Comparison of ENCODE assay signal across 19 cellular contexts in genomic region chr1:102071451-102071850, GRCh38.
A peak's percentile ranks its signal among the peaks of the same experiment; 100 is the strongest.
DNase-seq lines count a peak whose midpoint lies in the region; ATAC-seq and TF ChIP-seq lines count a peak whose summit lies in the region.
"Had no signal": no experiment of that assay in that cellular context is flagged by ENCODE, and none has a peak within 500 bp of the region (broad histone marks: within the 10 kb centered on the region; RNA-seq: fewer than 3 reads in every experiment).

No MANE protein-coding gene starts in this region.

- no peak overlapping the region for H3K27ac ChIP-seq in A673 (ENCODE audit: low read depth, low read length, poor library complexity, severe bottlenecking)
- no peak overlapping the region for H3K27ac ChIP-seq in mesenchymal stem cell (ENCODE audit: low read length, poor library complexity, severe bottlenecking)
- H3K27ac ChIP-seq: A549, BLaER1, C4-2B had no signal

- H2BK120ac ChIP-seq in mesenchymal stem cell (ENCODE audit: low read depth, low read length) = no peak overlapping the region

- H3K4me2 ChIP-seq in mesenchymal stem cell (ENCODE audit: low read length, poor library complexity, severe bottlenecking) = no peak overlapping the region
- H3K4me2 ChIP-seq: A549, BLaER1, GM23338 had no signal

- DNase-seq in A673 (ENCODE audit: low spot score) = peak; percentile 53
- DNase-seq in NCI-H446 treated with DMSO at 0.1 percent for 48 hours (lab: John Stamatoyannopoulos, UW) = peak; percentile 40
- DNase-seq in cerebellar cortex (ENCODE audit: low spot score) = peak; percentile 13
- DNase-seq in DMS114 treated with DMSO at 0.1 percent for 48 hours (lab: John Stamatoyannopoulos, UW; ENCODE audit: unreplicated experiment) = no peak
- DNase-seq in mesenchymal stem cell = no peak
- DNase-seq: 8988T; Caco-2; CD4-positive, CD25-positive, alpha-beta regulatory T cell; CD8-positive, alpha-beta T cell; DMS79; EL; GF-D8; HFFc6 had no signal

- no peak for ATAC-seq in HG03521 (IDR thresholded peaks at IDR 0.05; ENCODE audit: unreplicated experiment)
- ATAC-seq: A549; CD8-positive, alpha-beta T cell; GM23338 had no signal

- no peak overlapping the region for H3K4ac ChIP-seq in mesenchymal stem cell (ENCODE audit: low read depth in 1 of 2, low read length in 2 of 2)

- H2AK5ac ChIP-seq in mesenchymal stem cell (ENCODE audit: low read length, severe bottlenecking) = no peak overlapping the region

- no peak overlapping the region for H4K91ac ChIP-seq in mesenchymal stem cell (ENCODE audit: low read length)

- no peak for TF ChIP-seq CTCF in A673 (conservative IDR thresholded peaks at IDR 0.05; ENCODE audit: low read depth, low read length)

- no peaks in the 10 kb centered on the region for H3K36me3 ChIP-seq in A673 (ENCODE audit: insufficient read depth, low read length, poor library complexity, severe bottlenecking)
- no peaks in the 10 kb centered on the region for H3K36me3 ChIP-seq in mesenchymal stem cell (ENCODE audit: control insufficient read depth in 1 of 2, insufficient read depth in 2 of 2, low read depth in 1 of 2, low read length in 2 of 2)
- H3K36me3 ChIP-seq: BLaER1, HAP-1 had no signal

- H2BK12ac ChIP-seq in mesenchymal stem cell (ENCODE audit: low read length in 2 of 2) = no peak overlapping the region

- H3K79me1 ChIP-seq in mesenchymal stem cell (replicated peaks; ENCODE audit: low read length, poor library complexity, severe bottlenecking) = no peaks in the 10 kb centered on the region

- peaks cover 29% of the 10 kb centered on the region for H3K4me1 ChIP-seq in A673 (ENCODE audit: insufficient read depth, low read length, poor library complexity, severe bottlenecking)
- no peaks in the 10 kb centered on the region for H3K4me1 ChIP-seq in mesenchymal stem cell (ENCODE audit: control insufficient read depth, insufficient read depth, low read depth, low read length)
- H3K4me1 ChIP-seq: A549, BLaER1, Caco-2, HAP-1 had no signal

- no peak overlapping the region for H2BK5ac ChIP-seq in mesenchymal stem cell (ENCODE audit: low read depth, low read length, poor library complexity, severe bottlenecking)

- intact Hi-C loops in A673 (cut with micrococcal nuclease; ENCODE audit: unreplicated experiment) = loop anchor here (10.0 kb wide), 1 partner anchor 113 kb away; no protein-coding TSS in a partner anchor

- H3K9me3 ChIP-seq in A673 (ENCODE audit: low read depth, low read length, poor library complexity, severe bottlenecking) = peaks cover 6% of the 10 kb centered on the region
- H3K9me3 ChIP-seq in mesenchymal stem cell (ENCODE audit: control insufficient read depth, low read length) = peaks cover 2% of the 10 kb centered on the region
- H3K9me3 ChIP-seq: A549, BLaER1, Caco-2, HAP-1 had no signal

- H2AFZ ChIP-seq in mesenchymal stem cell (ENCODE audit: low read depth, low read length) = no peak overlapping the region
- H2AFZ ChIP-seq: GM23338 had no signal

- no peak overlapping the region for H3K9ac ChIP-seq in mesenchymal stem cell (ENCODE audit: low read length)
- H3K9ac ChIP-seq: BLaER1 had no signal

- CTCF ChIA-PET in A673 (lab: Charles Lee) = no interaction called here

- BruUV-seq in A673 (replicated peaks; lab: Mats Ljungman, UMichigan) = no TSS peak

- H3K18ac ChIP-seq in mesenchymal stem cell (ENCODE audit: low read depth in 1 of 2, low read length in 2 of 2) = no peak overlapping the region

- no peak overlapping the region for H3K23ac ChIP-seq in mesenchymal stem cell (ENCODE audit: low read length in 2 of 2)

- H2BK15ac ChIP-seq in mesenchymal stem cell (ENCODE audit: low read depth, poor library complexity, severe bottlenecking) = no peak overlapping the region

- POLR2A ChIA-PET in A673 (lab: Charles Lee; ENCODE audit: low non-redundant PET) = no interaction called here

- H4K8ac ChIP-seq in mesenchymal stem cell (ENCODE audit: low read length) = no peak overlapping the region

- H3K14ac ChIP-seq in mesenchymal stem cell (ENCODE audit: low read length in 2 of 2) = no peak overlapping the region

- H3K27me3 ChIP-seq in A673 (replicated peaks; ENCODE audit: insufficient read depth, low read depth, low read length, poor library complexity) (no peaks in the 10 kb centered on the region), mesenchymal stem cell (ENCODE audit: control insufficient read depth in 1 of 2, insufficient read depth in 1 of 2, low read length in 2 of 2) (no peaks in the 10 kb centered on the region)
- H3K27me3 ChIP-seq: BLaER1 had no signal

- H3K4me3 ChIP-seq in A673 (ENCODE audit: low read depth, low read length, poor library complexity, severe bottlenecking) = no peak overlapping the region
- no peak overlapping the region for H3K4me3 ChIP-seq in mesenchymal stem cell (ENCODE audit: insufficient read depth in 1 of 2, low read depth in 1 of 2, low read length in 2 of 2)
- H3K4me3 ChIP-seq: A549, BLaER1, GM23338, HAP-1 had no signal

Comparison
In these comparisons a context has a peak if more than half of its experiments do, and no peak if none do; other contexts are left out.
1. DNase-seq: peak in A673 (single experiment), NCI-H446 treated with DMSO at 0.1 percent for 48 hours (single experiment) and cerebellar cortex (single experiment); none in DMS114 treated with DMSO at 0.1 percent for 48 hours (single experiment) and mesenchymal stem cell (single experiment).